Comparison of ENCODE assay signal across 9 cellular contexts in the genomic region with DNA sequence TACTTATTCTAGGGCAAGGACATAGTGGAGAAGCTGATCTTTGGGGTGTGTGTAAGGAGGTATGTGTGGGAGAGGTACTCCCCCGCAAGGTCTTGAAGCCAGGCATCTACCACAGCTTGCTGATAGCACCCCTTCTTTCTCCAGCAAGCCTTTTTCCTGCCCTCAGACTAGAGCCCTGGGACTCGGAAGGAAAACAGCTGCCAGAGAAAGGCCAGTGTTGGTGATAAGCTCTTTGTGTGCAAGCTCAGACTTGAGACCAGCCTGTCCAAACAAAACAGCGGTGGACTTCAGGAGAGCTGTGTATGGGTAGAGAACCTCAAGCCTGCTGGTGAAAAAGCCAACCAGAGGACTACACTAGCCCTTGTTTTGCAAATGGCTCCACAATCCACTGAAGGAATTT.
DNase-seq lines count a peak whose midpoint lies in the region; ATAC-seq, FAIRE-seq and TF ChIP-seq lines count a peak whose summit lies in the region.
"Had no signal": no experiment of that assay in that cellular context is flagged by ENCODE, and none has a peak within 500 bp of the region (broad histone marks: within the 10 kb centered on the region; RNA-seq: fewer than 3 reads in every experiment).

No MANE protein-coding gene starts in this region.

- POLR2A ChIA-PET in Panc1 (lab: Charles Lee) = no interaction called here

- H3K27ac ChIP-seq in Panc1 (ENCODE audit: low read length) = peak overlapping the region; percentile 51; the same call in 1 of the 2 replicates

- no peaks in the 10 kb centered on the region for H3K27me3 ChIP-seq in Panc1 (ENCODE audit: control insufficient read depth, insufficient read depth, low read length)

- peak; percentile 17 for ATAC-seq in GM21786 (IDR thresholded peaks at IDR 0.05; ENCODE audit: unreplicated experiment)
- ATAC-seq in Panc1 = 0 out of 2 replicates have a peak, but pooled peaks have one; percentile 38
- ATAC-seq in sciatic nerve = peak; percentile 19
- ATAC-seq: T-cell had no signal

- intact Hi-C loops in Panc1 (cut with micrococcal nuclease; ENCODE audit: unreplicated experiment) (loop anchor here (5.0 to 10.0 kb wide), 2 partner anchors 235 to 1072 kb away; partner anchors contain the start of gene NR2F2), sciatic nerve (cut with DNase I) (loop anchor here (10.0 kb wide), 1 partner anchor 1085 kb away; no protein-coding TSS in a partner anchor)

- H3K4me3 ChIP-seq in Panc1 (ENCODE audit: low read depth in 2 of 2, low read length in 2 of 2) = no peak overlapping the region
- no peak overlapping the region for H3K4me3 ChIP-seq in fibroblast of the aortic adventitia (ENCODE audit: low read depth, low read length)

- H3K9me3 ChIP-seq in Panc1 (ENCODE audit: control insufficient read depth, insufficient read depth, low read depth, low read length) = peaks cover 3% of the 10 kb centered on the region; the same call in 1 of the 2 replicates

- TF ChIP-seq CTCF in Panc1 (IDR thresholded peaks at IDR 0.05) (no peak), fibroblast of the aortic adventitia (IDR thresholded peaks at IDR 0.05; ENCODE audit: insufficient read depth, low read length) (no peak)

- BruUV-seq in Panc1 (replicated peaks; lab: Mats Ljungman, UMichigan) = no TSS peak

- no peaks in the 10 kb centered on the region for H3K36me3 ChIP-seq in Panc1 (ENCODE audit: control insufficient read depth, insufficient read depth, low read length)

- peaks cover 13% of the 10 kb centered on the region for H3K4me1 ChIP-seq in Panc1 (ENCODE audit: control insufficient read depth, insufficient read depth, low read length)

- in situ Hi-C loops in Panc1 (cut with HindIII; ENCODE audit: low pct_unique_long_range_greater_than_20kb, low sequenced_read_pairs) = no loop called here

- DNase-seq in Panc1 (ENCODE audit: low read depth, low spot score) = no peak
- DNase-seq in fibroblast of the aortic adventitia (ENCODE audit: low read depth) = peak; percentile 65
- no peak for DNase-seq in sciatic nerve (ENCODE audit: low spot score)
- no peak for DNase-seq in SIG-M5 treated with dmso at 0.1 percent for 504 hours (lab: John Stamatoyannopoulos, UW; ENCODE audit: unreplicated experiment)
- no peak for DNase-seq in AG20443 (ENCODE audit: low spot score)
- DNase-seq in GM19240 (ENCODE audit: insufficient read length, low spot score) = no peak
- no peak for DNase-seq in GM12892 (ENCODE audit: insufficient read length)

- FAIRE-seq in GM12892 (lab: Jason Lieb, UNC) = no peak

- CTCF ChIA-PET in Panc1 (lab: Charles Lee) = interaction anchor here (0.6 to 0.7 kb wide), 3 partner anchors 402 to 1030 kb away, joined by 3 to 6 read pairs (median 5); no protein-coding TSS in a partner anchor

- no peak for TF ChIP-seq POLR2A in GM12892 (IDR thresholded peaks at IDR 0.05; ENCODE audit: low read depth, low read length)
